ENCODE assay signal across 8 cellular contexts in the genomic region with DNA sequence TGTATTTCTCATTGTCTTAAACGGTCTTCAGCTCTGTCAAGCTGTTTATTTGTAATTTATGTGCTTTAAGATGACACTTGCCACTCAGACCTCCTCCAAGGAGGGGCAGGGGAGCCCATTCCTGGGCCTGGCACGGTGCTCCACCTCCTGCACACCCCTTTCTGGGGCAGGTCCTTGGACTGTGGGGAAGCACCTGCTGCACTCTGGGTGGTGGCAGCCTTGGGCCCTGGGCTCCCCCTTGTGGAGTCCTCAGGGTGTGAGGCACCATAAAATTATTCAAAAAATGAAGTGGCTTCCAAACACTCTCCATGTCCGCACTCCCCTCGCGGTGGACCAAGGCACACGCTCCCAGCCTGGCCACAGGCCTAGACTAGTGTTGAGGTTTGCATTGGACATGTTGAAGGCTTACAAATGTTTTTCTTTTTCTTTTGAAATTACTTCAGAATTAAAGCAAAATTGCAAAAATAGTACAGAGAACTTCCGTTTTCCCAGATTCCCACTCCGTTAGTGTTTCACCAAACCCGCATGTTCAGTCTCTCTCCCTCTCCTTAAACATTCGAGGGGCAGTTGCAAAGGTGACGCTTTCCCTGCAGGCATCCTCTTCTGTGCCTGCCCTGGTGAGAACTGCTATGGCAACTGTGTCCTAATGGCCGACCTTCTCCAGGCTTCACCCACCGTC. TPM values are rescaled to one million over a fixed set of nuclear protein-coding genes. Genes with fewer than 3 reads are reported as not detected.
DNase-seq lines count a peak whose midpoint lies in the region; ATAC-seq, FAIRE-seq and TF ChIP-seq lines count a peak whose summit lies in the region.

No MANE protein-coding gene starts in this region.

- H3K4me1 ChIP-seq in vagina = peaks cover 66% of the 10 kb centered on the region

- peaks cover 45% of the 10 kb centered on the region for H3K4me1 Mint-ChIP-seq in CD14-positive monocyte

- no peaks in the 10 kb centered on the region for H3K9me3 ChIP-seq in vagina

- H3K27me3 ChIP-seq in vagina = no peaks in the 10 kb centered on the region

- DNase-seq in CD14-positive monocyte (ENCODE audit: low spot score) = peak; percentile 83
- peak; percentile 82 for DNase-seq in HTR-8/SVneo (ENCODE audit: insufficient read length, low spot score)
- peak; percentile 87 for DNase-seq in RWPE1 (ENCODE audit: low spot score)
- DNase-seq in activated T-helper 1 cell treated with anti-CD3 and anti-CD28 coated beads, Interleukin-2, amount 50 U/mL, for 16 hours (ENCODE audit: low read depth in 1 of 2, low spot score in 1 of 2) = peak; percentile 55 to 59
- peak; percentile 54 to 84 for DNase-seq in foreskin fibroblast
- peak; percentile 91 for DNase-seq in posterior vena cava (ENCODE audit: low spot score)
- no peak for DNase-seq in vagina (ENCODE audit: extremely low spot score in 2 of 2)

- TF ChIP-seq CTCF in CD14-positive monocyte (IDR thresholded peaks at IDR 0.05) (peak; percentile 87), RWPE1 (conservative IDR thresholded peaks at IDR 0.05; ENCODE audit: low read depth) (peak; percentile 87), foreskin fibroblast (IDR thresholded peaks at IDR 0.05; ENCODE audit: low read depth, low read length) (peak; percentile 76), vagina (IDR thresholded peaks at IDR 0.05) (peak; percentile 15 to 66 (median 61))

- H3K9me3 Mint-ChIP-seq in CD14-positive monocyte = peaks cover 0 to 5% (median 0%) of the 10 kb centered on the region in 7 donors

- H3K4me3 ChIP-seq in foreskin fibroblast (ENCODE audit: low read depth in 1 of 2, low read length in 2 of 2) = no peak overlapping the region
- no peak overlapping the region for H3K4me3 ChIP-seq in vagina

- no peaks in the 10 kb centered on the region for H3K36me3 ChIP-seq in vagina

- H3K27ac Mint-ChIP-seq in CD14-positive monocyte = peak overlapping the region in 1 of 7 donors; percentile 64

- peaks cover 0 to 2% of the 10 kb centered on the region in 2 donors for H3K36me3 Mint-ChIP-seq in CD14-positive monocyte

- no peaks in the 10 kb centered on the region for H3K27me3 Mint-ChIP-seq in CD14-positive monocyte (ENCODE audit: low read depth in 3 of 3)

- no peak for FAIRE-seq in HTR-8/SVneo (lab: Jason Lieb, UNC)

- POLR2A ChIA-PET in RWPE1 (lab: Yijun Ruan, JAX; ENCODE audit: low non-redundant PET) = interaction anchor here (0.6 kb wide), 1 partner anchor 185 kb away, joined by 3 read pairs; no protein-coding TSS in a partner anchor

- ATAC-seq in GM19372 (IDR thresholded peaks at IDR 0.05; ENCODE audit: low read depth, unreplicated experiment) = peak; percentile 78

- H3K27ac ChIP-seq in RWPE1 (peak overlapping the region; percentile 57), vagina (peak overlapping the region; percentile 34)

- intact Hi-C loops in CD14-positive monocyte (cut with micrococcal nuclease) (loop anchor here (5.0 to 10.0 kb wide), 3 partner anchors 35 to 200 kb away; a partner anchor contains a TSS), posterior vena cava (cut with DNase I) (no loop called here), vagina (cut with DNase I) (loop anchor here (2.0 kb wide), 1 partner anchor 201 kb away; no protein-coding TSS in a partner anchor)

- no peak for TF ChIP-seq POLR2A in vagina (IDR thresholded peaks at IDR 0.05)

- no peak overlapping the region for H3K4me3 Mint-ChIP-seq in CD14-positive monocyte

- CTCF ChIA-PET in RWPE1 (lab: Yijun Ruan, JAX) = interaction anchor here (0.7 to 0.8 kb wide), 4 partner anchors 17 to 65 kb away, joined by 3 to 10 read pairs (median 4); no protein-coding TSS in a partner anchor

RNA-seq across cellular contexts. Expression of a gene that starts 32.4 kb away (rescaled TPM):
- 1 to 10 TPM; 3.5 to 4.7 TPM for polyA plus RNA-seq in CD14-positive monocyte
- total RNA-seq in posterior vena cava (10 to 100 TPM; 42.4 to 49.6 TPM), vagina (55.5 TPM)

Comparison
In these comparisons a context has a peak if more than half of its experiments do, and no peak if none do; other contexts are left out.
1. DNase-seq: peak in CD14-positive monocyte (single experiment), HTR-8/SVneo (single experiment), RWPE1 (single experiment), activated T-helper 1 cell treated with anti-CD3 and anti-CD28 coated beads, Interleukin-2, amount 50 U/mL, for 16 hours (2 of 2), foreskin fibroblast (2 of 2) and posterior vena cava (single experiment); none in vagina (0 of 2).
2. intact Hi-C loops: an anchor here in CD14-positive monocyte (5.0 to 10.0 kb wide) and vagina (2.0 kb wide); none called in posterior vena cava.
3. Peak in every context shown above with its lines, with median percentiles within 50 percentile points of each other: CTCF ChIP-seq.